Comparison of ENCODE assay signal across 8 cellular contexts in genomic region chr4:11424000-11424399, GRCh38. TPM values are rescaled to one million over a fixed set of nuclear protein-coding genes. Genes with fewer than 3 reads are reported as not detected.
DNase-seq lines count a peak whose midpoint lies in the region; ATAC-seq and TF ChIP-seq lines count a peak whose summit lies in the region.

No MANE protein-coding gene starts in this region.

- TF ChIP-seq CTCF in neural cell (IDR thresholded peaks at IDR 0.05; ENCODE audit: poor library complexity, severe bottlenecking), result peak; percentile 53

- peak; percentile 4 for DNase-seq in CMK (ENCODE audit: low read depth)
- peak; percentile 77 for DNase-seq in NCI-H1694 treated with DMSO at 0.1 percent for 48 hours (lab: John Stamatoyannopoulos, UW)
- DNase-seq in cerebellar cortex (ENCODE audit: low spot score), result peak; percentile 72
- DNase-seq in NCI-H2029 treated with DMSO at 0.1 percent for 48 hours (lab: John Stamatoyannopoulos, UW), result no peak
- no peak for DNase-seq in NCI-H774 (lab: John Stamatoyannopoulos, UW)

- no peaks in the 10 kb centered on the region for H3K9me2 ChIP-seq in neural cell (ENCODE audit: insufficient read depth, low read length)

- H3K4me2 ChIP-seq in neural cell (ENCODE audit: low read length), result no peak overlapping the region

- no peak for TF ChIP-seq EP300 in neural cell (conservative IDR thresholded peaks at IDR 0.05; ENCODE audit: poor library complexity, severe bottlenecking)

- H3K9ac ChIP-seq in neural cell (ENCODE audit: low read length), result no peak overlapping the region

- H3K4me3 ChIP-seq in neural cell (ENCODE audit: low read length), result no peak overlapping the region

- peak; percentile 39 for TF ChIP-seq RAD21 in neural cell (conservative IDR thresholded peaks at IDR 0.05)

- no peaks in the 10 kb centered on the region for H4K20me1 ChIP-seq in neural cell (ENCODE audit: insufficient read depth)

- H3K27ac ChIP-seq in neural cell (ENCODE audit: low read length), result no peak overlapping the region

- no peaks in the 10 kb centered on the region for H3K79me2 ChIP-seq in neural cell (replicated peaks; ENCODE audit: insufficient read depth, low read length)

- H2AFZ ChIP-seq in neural cell (ENCODE audit: low read depth, low read length), result no peak overlapping the region

- H3K9me3 ChIP-seq in neural cell (ENCODE audit: low read length), result no peaks in the 10 kb centered on the region

- peaks cover 28% of the 10 kb centered on the region for H3K27me3 ChIP-seq in neural cell (ENCODE audit: insufficient read depth, low read depth, low read length)

- H3K36me3 ChIP-seq in neural cell (ENCODE audit: insufficient read depth, low read length), result no peaks in the 10 kb centered on the region

- ATAC-seq in GM18517 (IDR thresholded peaks at IDR 0.05; ENCODE audit: unreplicated experiment) (peak; percentile 67), HG02938 (IDR thresholded peaks at IDR 0.05; ENCODE audit: unreplicated experiment) (no peak)

- no peaks in the 10 kb centered on the region for H3F3A ChIP-seq in neural cell (ENCODE audit: insufficient read depth, low read length, poor library complexity, severe bottlenecking)

TF ChIP-seq in neural cell, 6 proteins besides CTCF, POLR2A, EP300 and RAD21:
- peak; percentile 60 for TF ChIP-seq SMC3 (conservative IDR thresholded peaks at IDR 0.05; ENCODE audit: poor library complexity)
- no peak for TF ChIP-seq TAF1 (IDR thresholded peaks at IDR 0.05; ENCODE audit: low read depth)

RNA-seq across cellular contexts. Expression of gene HS3ST1, which starts 4.7 kb away (rescaled TPM):
- 0.10 and 0.35 TPM in 2 replicates for polyA plus RNA-seq in neural cell
- polyA minus RNA-seq in neural cell, result 0.69 and 0.97 TPM in 2 replicates

Comparison
In these comparisons a context has a peak if more than half of its experiments do, and no peak if none do; other contexts are left out.
1. DNase-seq: peak in CMK (single experiment), NCI-H1694 treated with DMSO at 0.1 percent for 48 hours (single experiment) and cerebellar cortex (single experiment); none in NCI-H2029 treated with DMSO at 0.1 percent for 48 hours (single experiment) and NCI-H774 (single experiment).